In genomic region chr6:34207695-34208443, GRCh38 we compare ENCODE assay signal across 24 cellular contexts. TPM values are rescaled to one million over a fixed set of nuclear protein-coding genes. Genes with fewer than 3 reads are reported as not detected.
DNase-seq lines count a peak whose midpoint lies in the region; ATAC-seq, FAIRE-seq and TF ChIP-seq lines count a peak whose summit lies in the region.
"Had no signal": no experiment of that assay in that cellular context is flagged by ENCODE, and none has a peak within 500 bp of the region (broad histone marks: within the 10 kb centered on the region; RNA-seq: fewer than 3 reads in every experiment).

No MANE protein-coding gene starts in this region.

- no peaks in the 10 kb centered on the region for H3K9me3 ChIP-seq in CD4-positive, CD25-positive, alpha-beta regulatory T cell (ENCODE audit: control insufficient read depth in 2 of 2, low read length in 2 of 2)
- H3K9me3 ChIP-seq: upper lobe of right lung had no signal

- no peak overlapping the region for H3K9ac ChIP-seq in mesendoderm (ENCODE audit: low read length)

- FAIRE-seq in RCC 7860 (lab: Jason Lieb, UNC), result no peak
- FAIRE-seq: A204.1 had no signal

- H3K4me2 ChIP-seq in mesendoderm (ENCODE audit: low read length), result no peak overlapping the region

- H3K4me1 ChIP-seq in CD4-positive, CD25-positive, alpha-beta regulatory T cell (ENCODE audit: control insufficient read depth, insufficient read depth, low read length, poor library complexity, severe bottlenecking), result no peaks in the 10 kb centered on the region
- H3K4me1 ChIP-seq in mesendoderm (ENCODE audit: control insufficient read depth, low read depth, low read length), result peaks cover 5% of the 10 kb centered on the region
- H3K4me1 ChIP-seq: upper lobe of right lung had no signal

- H3K4me3 ChIP-seq in CD4-positive, CD25-positive, alpha-beta regulatory T cell (ENCODE audit: low read depth, low read length), result no peak overlapping the region
- no peak overlapping the region for H3K4me3 ChIP-seq in mesendoderm (ENCODE audit: low read length)
- H3K4me3 ChIP-seq: cardiac muscle cell, lung, upper lobe of right lung had no signal

- H3K36me3 Mint-ChIP-seq in activated CD4-positive, alpha-beta T cell treated with anti-CD3 and anti-CD28 coated beads, Interleukin-2, amount 10 ng/mL, durations not matched to agents 24 days and 14 days (ENCODE audit: low read depth), result no peaks in the 10 kb centered on the region
- no peaks in the 10 kb centered on the region for H3K36me3 Mint-ChIP-seq in CD4-positive, CD25-positive, alpha-beta regulatory T cell
- H3K36me3 Mint-ChIP-seq in activated T-cell treated with anti-CD3 and anti-CD28 coated beads, Interleukin-2, amount 50 U/mL, for 72 hours (ENCODE audit: insufficient read depth in 2 of 2), result peaks cover 0 to 2% of the 10 kb centered on the region in 2 donors

- in situ Hi-C loops in GM13977 (cut with MboI; ENCODE audit: low pct_unique_long_range_greater_than_20kb, low sequenced_read_pairs, unreplicated experiment), result no loop called here

- no peaks in the 10 kb centered on the region for H3K79me1 ChIP-seq in mesendoderm (ENCODE audit: low read length)

- WGBS in mesendoderm (ENCODE audit: extremely low coverage, insufficient coverage, low lambda C conversion rate), result no CpG with 5 or more reads among the region's 4 CpGs

- H3K27me3 ChIP-seq in CD4-positive, CD25-positive, alpha-beta regulatory T cell (ENCODE audit: control insufficient read depth, insufficient read depth, low read length), result no peaks in the 10 kb centered on the region
- H3K27me3 ChIP-seq in mesendoderm (ENCODE audit: insufficient read depth, low read length, poor library complexity), result no peaks in the 10 kb centered on the region
- H3K27me3 ChIP-seq: cardiac muscle cell, upper lobe of right lung had no signal

- peaks cover 13% of the 10 kb centered on the region for H3K4me1 Mint-ChIP-seq in activated CD4-positive, alpha-beta T cell treated with anti-CD3 and anti-CD28 coated beads, Interleukin-2, amount 10 ng/mL, durations not matched to agents 24 days and 14 days
- peaks cover 0 to 7% (median 0%) of the 10 kb centered on the region in 4 donors for H3K4me1 Mint-ChIP-seq in CD4-positive, CD25-positive, alpha-beta regulatory T cell
- peaks cover 38% of the 10 kb centered on the region for H3K4me1 Mint-ChIP-seq in activated T-cell treated with anti-CD3 and anti-CD28 coated beads, Interleukin-2, amount 50 U/mL, for 72 hours (ENCODE audit: low read depth)

- no peak overlapping the region for H3K23ac ChIP-seq in mesendoderm (ENCODE audit: low read length)

- no peak overlapping the region for H2BK15ac ChIP-seq in mesendoderm (replicated peaks; ENCODE audit: low read depth)

- no peak overlapping the region for H3K27ac ChIP-seq in CD4-positive, CD25-positive, alpha-beta regulatory T cell (ENCODE audit: insufficient read depth, low read length, poor library complexity, severe bottlenecking)
- no peak overlapping the region for H3K27ac ChIP-seq in mesendoderm (ENCODE audit: low read depth, low read length)
- H3K27ac ChIP-seq: cardiac muscle cell, upper lobe of right lung had no signal

- H2BK120ac ChIP-seq in mesendoderm (ENCODE audit: low read depth, low read length), result no peak overlapping the region

- no peak overlapping the region for H3K18ac ChIP-seq in mesendoderm (ENCODE audit: low read length)

- H3K27ac Mint-ChIP-seq in activated CD4-positive, alpha-beta T cell treated with anti-CD3 and anti-CD28 coated beads, Interleukin-2, amount 10 ng/mL, durations not matched to agents 24 days and 14 days, result peak overlapping the region; percentile 85
- H3K27ac Mint-ChIP-seq in CD4-positive, CD25-positive, alpha-beta regulatory T cell, result peak overlapping the region in 1 of 3 donors; percentile 71
- H3K27ac Mint-ChIP-seq in activated T-cell treated with anti-CD3 and anti-CD28 coated beads, Interleukin-2, amount 50 U/mL, for 72 hours, result no peak overlapping the region

- no peak overlapping the region for H3K56ac ChIP-seq in mesendoderm (ENCODE audit: low read length)

- peak overlapping the region; percentile 58 for H2AK5ac ChIP-seq in mesendoderm (ENCODE audit: low read length)

- H4K8ac ChIP-seq in mesendoderm (ENCODE audit: low read depth, low read length), result no peak overlapping the region

- no peaks in the 10 kb centered on the region for H3K27me3 Mint-ChIP-seq in activated CD4-positive, alpha-beta T cell treated with anti-CD3 and anti-CD28 coated beads, Interleukin-2, amount 10 ng/mL, durations not matched to agents 24 days and 14 days
- H3K27me3 Mint-ChIP-seq in CD4-positive, CD25-positive, alpha-beta regulatory T cell, result no peaks in the 10 kb centered on the region
- H3K27me3 Mint-ChIP-seq in activated T-cell treated with anti-CD3 and anti-CD28 coated beads, Interleukin-2, amount 50 U/mL, for 72 hours (ENCODE audit: low read depth), result no peaks in the 10 kb centered on the region

- TF ChIP-seq CTCF in GM13977 (IDR thresholded peaks at IDR 0.05; ENCODE audit: extremely low read depth, insufficient read depth, missing control alignments), result no peak

- intact Hi-C loops in activated CD4-positive, alpha-beta T cell treated with anti-CD3 and anti-CD28 coated beads, Interleukin-2, amount 10 ng/mL, durations not matched to agents 24 days and 14 days (cut with micrococcal nuclease), result no loop called here

- H3K79me2 ChIP-seq in mesendoderm (ENCODE audit: control insufficient read depth, insufficient read depth, low read length), result no peaks in the 10 kb centered on the region

- peak overlapping the region; percentile 51 for H3K4me3 Mint-ChIP-seq in activated CD4-positive, alpha-beta T cell treated with anti-CD3 and anti-CD28 coated beads, Interleukin-2, amount 10 ng/mL, durations not matched to agents 24 days and 14 days
- peak overlapping the region in 1 of 4 donors; percentile 41 for H3K4me3 Mint-ChIP-seq in CD4-positive, CD25-positive, alpha-beta regulatory T cell
- H3K4me3 Mint-ChIP-seq in activated T-cell treated with anti-CD3 and anti-CD28 coated beads, Interleukin-2, amount 50 U/mL, for 72 hours, result peak overlapping the region; percentile 6 to 7

- no peaks in the 10 kb centered on the region for H3K9me3 Mint-ChIP-seq in activated CD4-positive, alpha-beta T cell treated with anti-CD3 and anti-CD28 coated beads, Interleukin-2, amount 10 ng/mL, durations not matched to agents 24 days and 14 days
- no peaks in the 10 kb centered on the region for H3K9me3 Mint-ChIP-seq in CD4-positive, CD25-positive, alpha-beta regulatory T cell
- no peaks in the 10 kb centered on the region for H3K9me3 Mint-ChIP-seq in activated T-cell treated with anti-CD3 and anti-CD28 coated beads, Interleukin-2, amount 50 U/mL, for 72 hours

- H4K5ac ChIP-seq in mesendoderm (ENCODE audit: low read length), result no peak overlapping the region

- no peaks in the 10 kb centered on the region for H3K36me3 ChIP-seq in CD4-positive, CD25-positive, alpha-beta regulatory T cell (ENCODE audit: control insufficient read depth, insufficient read depth, low read length)
- no peaks in the 10 kb centered on the region for H3K36me3 ChIP-seq in mesendoderm (ENCODE audit: control insufficient read depth, insufficient read depth, low read length)
- H3K36me3 ChIP-seq: cardiac muscle cell, upper lobe of right lung had no signal

- no peak for DNase-seq in activated CD4-positive, alpha-beta T cell treated with anti-CD3 and anti-CD28 coated beads, Interleukin-2, amount 10 ng/mL, durations not matched to agents 24 days and 14 days
- no peak for DNase-seq in activated CD4-positive, alpha-beta T cell treated with anti-CD3 and anti-CD28 coated beads for 1 hour
- DNase-seq in CD4-positive, CD25-positive, alpha-beta regulatory T cell, result peak in 1 of 3 donors; percentile 27
- peak; percentile 52 to 60 for DNase-seq in activated T-cell treated with anti-CD3 and anti-CD28 coated beads, Interleukin-2, amount 50 U/mL, for 72 hours
- no peak for DNase-seq in mesendoderm
- DNase-seq in RCC 7860 (ENCODE audit: low spot score), result no peak
- DNase-seq in GM13977 (ENCODE audit: low spot score), result no peak
- DNase-seq: DMS 273 treated with DMSO at 0.1 percent for 48 hours, erythroblast, foreskin melanocyte, GDM1, H7, hippocampal formation, islet precursor cell, NCI-H146, NCI-H2171 treated with DMSO at 0.1 percent for 48 hours, NCI-H526 treated with DMSO at 0.1 percent for 48 hours, occipital lobe, upper lobe of right lung had no signal

- ATAC-seq in CD4-positive, CD25-positive, alpha-beta regulatory T cell (ENCODE audit: low read depth in 2 of 2), result peak; percentile 46 to 49
- ATAC-seq in activated T-cell treated with anti-CD3 and anti-CD28 coated beads, Interleukin-2, amount 50 U/mL, for 72 hours (replicated peaks in 1 of 2), result peak; percentile 94 to 98
- ATAC-seq in HG03095 (IDR thresholded peaks at IDR 0.05; ENCODE audit: unreplicated experiment), result no peak
- ATAC-seq: Right ventricle myocardium inferior, upper lobe of right lung had no signal

- no peak overlapping the region for H2BK5ac ChIP-seq in mesendoderm (ENCODE audit: low read length)

- H3K4ac ChIP-seq in mesendoderm (ENCODE audit: low read depth, low read length), result no peak overlapping the region

RNA-seq across cellular contexts. Expression of gene HMGA1, which starts 28.8 kb away (rescaled TPM):
- total RNA-seq in activated CD4-positive, alpha-beta T cell treated with anti-CD3 and anti-CD28 coated beads, Interleukin-2, amount 10 ng/mL, durations not matched to agents 24 days and 14 days, result 509 and 520 TPM in 2 replicates
- total RNA-seq in CD4-positive, CD25-positive, alpha-beta regulatory T cell, result 87.2 TPM
- 10 to 100 TPM; 31.6 to 36.2 (median 34.3) TPM for polyA plus RNA-seq in CD4-positive, CD25-positive, alpha-beta regulatory T cell
- 100 to 1,000 TPM; 454 to 573 TPM for total RNA-seq in activated T-cell treated with anti-CD3 and anti-CD28 coated beads, Interleukin-2, amount 50 U/mL, for 72 hours
- polyA plus RNA-seq in mesendoderm (2013, experiment 1 of 2), result 3,300 TPM
- 3,237 TPM for polyA plus RNA-seq in mesendoderm (2013, experiment 2 of 2)

RNA-seq across cellular contexts. Expression of gene SMIM29, which starts 40.9 kb away (rescaled TPM):
- total RNA-seq in activated CD4-positive, alpha-beta T cell treated with anti-CD3 and anti-CD28 coated beads, Interleukin-2, amount 10 ng/mL, durations not matched to agents 24 days and 14 days, result 12.6 and 13.5 TPM in 2 replicates
- total RNA-seq in CD4-positive, CD25-positive, alpha-beta regulatory T cell, result 29.2 TPM
- 10 to 100 TPM; 47.7 to 82.3 (median 60.7) TPM for polyA plus RNA-seq in CD4-positive, CD25-positive, alpha-beta regulatory T cell
- total RNA-seq in activated T-cell treated with anti-CD3 and anti-CD28 coated beads, Interleukin-2, amount 50 U/mL, for 72 hours, result 10 to 100 TPM; 22.8 to 26.7 TPM
- 4.7 TPM for polyA plus RNA-seq in mesendoderm (2013, experiment 1 of 2)
- 4.6 TPM for polyA plus RNA-seq in mesendoderm (2013, experiment 2 of 2)

Comparison
In these comparisons a context has a peak if more than half of its experiments do, and no peak if none do; other contexts are left out.
1. DNase-seq: peak in activated T-cell treated with anti-CD3 and anti-CD28 coated beads, Interleukin-2, amount 50 U/mL, for 72 hours (2 of 2); none in activated CD4-positive, alpha-beta T cell treated with anti-CD3 and anti-CD28 coated beads, Interleukin-2, amount 10 ng/mL, durations not matched to agents 24 days and 14 days (single experiment), activated CD4-positive, alpha-beta T cell treated with anti-CD3 and anti-CD28 coated beads for 1 hour (single experiment), mesendoderm (single experiment), RCC 7860 (single experiment) and GM13977 (single experiment).